23 cellular contexts compared by ENCODE assay signal in genomic region chr7:100486111-100486636, GRCh38. TPM values are rescaled to one million over a fixed set of nuclear protein-coding genes. Genes with fewer than 3 reads are reported as not detected.
DNase-seq lines count a peak whose midpoint lies in the region; ATAC-seq and TF ChIP-seq lines count a peak whose summit lies in the region.
"Had no signal": no experiment of that assay in that cellular context is flagged by ENCODE, and none has a peak within 500 bp of the region (broad histone marks: within the 10 kb centered on the region; RNA-seq: fewer than 3 reads in every experiment).

No MANE protein-coding gene starts in this region.

- H3K9me2 ChIP-seq in HCT116 (ENCODE audit: insufficient read depth) = no peaks in the 10 kb centered on the region

- no peaks in the 10 kb centered on the region for H3K79me2 ChIP-seq in HCT116 (ENCODE audit: insufficient read depth, low read length)

- H2AK5ac ChIP-seq in neuronal stem cell (ENCODE audit: low read depth, low read length) = peak overlapping the region; percentile 85

- peak overlapping the region; percentile 76 for H3K4ac ChIP-seq in neuronal stem cell (ENCODE audit: low read length)

- no peak overlapping the region for H4K8ac ChIP-seq in neuronal stem cell (ENCODE audit: low read depth, low read length)

- CTCF ChIA-PET in HCT116 (lab: Charles Lee) = no interaction called here

- no peaks in the 10 kb centered on the region for H3K9me3 ChIP-seq in HCT116 (ENCODE audit: control insufficient read depth in 1 of 2, insufficient read depth in 1 of 2, low read depth in 1 of 2, low read length in 2 of 2)
- no peaks in the 10 kb centered on the region for H3K9me3 ChIP-seq in endocrine pancreas (ENCODE audit: control insufficient read depth, low read length)
- no peaks in the 10 kb centered on the region for H3K9me3 ChIP-seq in neuronal stem cell (replicated peaks in 1 of 2; ENCODE audit: control insufficient read depth in 2 of 2, insufficient read depth in 1 of 2, low read depth in 1 of 2, low read length in 2 of 2)
- H3K9me3 ChIP-seq: BLaER1, pancreas had no signal

- peaks cover 10% of the 10 kb centered on the region for H3K79me1 ChIP-seq in neuronal stem cell (ENCODE audit: low read depth, low read length)

- BruUV-seq in HCT116 (replicated peaks; lab: Mats Ljungman, UMichigan) = no TSS peak

- H3K4me1 Mint-ChIP-seq in activated CD4-positive, alpha-beta T cell treated with anti-CD3 and anti-CD28 coated beads, Interleukin-2, amount 10 ng/mL, durations not matched to agents 24 days and 14 days = peaks cover 11% of the 10 kb centered on the region
- H3K4me1 Mint-ChIP-seq in HFFc6 (ENCODE audit: low read depth) = peaks cover 12% of the 10 kb centered on the region; the same call in 1 of the 2 replicates

- peak overlapping the region; percentile 19 for H3K4me3 Mint-ChIP-seq in activated CD4-positive, alpha-beta T cell treated with anti-CD3 and anti-CD28 coated beads, Interleukin-2, amount 10 ng/mL, durations not matched to agents 24 days and 14 days
- H3K4me3 Mint-ChIP-seq in HFFc6 = no peak overlapping the region
- H3K4me3 Mint-ChIP-seq: activated naive CD8-positive, alpha-beta T cell treated with anti-CD3 and anti-CD28 coated beads for 36 hours had no signal

- H2BK12ac ChIP-seq in neuronal stem cell (ENCODE audit: low read length) = peak overlapping the region; percentile 94

- H3K23ac ChIP-seq in neuronal stem cell (ENCODE audit: low read depth, low read length, poor library complexity) = no peak overlapping the region

- H3K27me3 ChIP-seq in HCT116 (ENCODE audit: insufficient read depth, low read length) (no peaks in the 10 kb centered on the region), endocrine pancreas (ENCODE audit: control insufficient read depth, insufficient read depth, low read length) (no peaks in the 10 kb centered on the region), neuronal stem cell (ENCODE audit: control insufficient read depth in 3 of 3, insufficient read depth in 3 of 3, low read depth in 1 of 3, low read length in 3 of 3) (no peaks in the 10 kb centered on the region), dorsolateral prefrontal cortex (no peaks in the 10 kb centered on the region)
- H3K27me3 ChIP-seq: BLaER1, pancreas had no signal

- H3K4me1 ChIP-seq in HCT116 (ENCODE audit: control insufficient read depth in 1 of 2, insufficient read depth in 2 of 2, low read length in 2 of 2) (peaks cover 14 to 48% of the 10 kb centered on the region in 2 experiments), endocrine pancreas (ENCODE audit: control insufficient read depth, insufficient read depth, low read length) (no peaks in the 10 kb centered on the region), neuronal stem cell (ENCODE audit: control insufficient read depth in 2 of 2, insufficient read depth in 1 of 2, low read depth in 1 of 2, low read length in 2 of 2) (peaks cover 43% of the 10 kb centered on the region in 2 donors)

- no CpG with 5 or more reads among the region's 5 CpGs for WGBS in neuronal stem cell (ENCODE audit: extremely low coverage in 2 of 2, insufficient read length in 2 of 2, insufficient replicate concordance in 1 of 2), 2 donors

- H3K27ac Mint-ChIP-seq in activated CD4-positive, alpha-beta T cell treated with anti-CD3 and anti-CD28 coated beads, Interleukin-2, amount 10 ng/mL, durations not matched to agents 24 days and 14 days = no peak overlapping the region
- no peak overlapping the region for H3K27ac Mint-ChIP-seq in HFFc6
- H3K27ac Mint-ChIP-seq: activated naive CD8-positive, alpha-beta T cell treated with anti-CD3 and anti-CD28 coated beads for 36 hours had no signal

- H3K9ac ChIP-seq in HCT116 (ENCODE audit: low read length) (no peak overlapping the region), endocrine pancreas (ENCODE audit: control insufficient read depth, insufficient read depth, low read length) (peak overlapping the region; percentile 24), neuronal stem cell (ENCODE audit: low read depth, low read length, poor library complexity) (peak overlapping the region; percentile 70)
- H3K9ac ChIP-seq: BLaER1 had no signal

- peak; percentile 54 for DNase-seq in activated CD4-positive, alpha-beta T cell treated with anti-CD3 and anti-CD28 coated beads, Interleukin-2, amount 10 ng/mL, durations not matched to agents 24 days and 14 days
- DNase-seq in activated CD4-positive, alpha-beta T cell treated with anti-CD3 and anti-CD28 coated beads, Interleukin-2, amount 50 U/mL, for 48 hours = no peak
- DNase-seq in HCT116 (ENCODE audit: low read depth, low spot score) (no peak), neuronal stem cell (ENCODE audit: low spot score) (no peak), dorsolateral prefrontal cortex (no peak), HFFc6 (no peak)
- DNase-seq in activated CD4-positive, alpha-beta T cell treated with anti-CD3 and anti-CD28 coated beads for 1 hour = no peak
- DNase-seq: activated naive CD8-positive, alpha-beta T cell treated with anti-CD3 and anti-CD28 coated beads for 36 hours; effector memory CD4-positive, alpha-beta T cell; KBM-7; MV-4-11; NCI-H187; right cardiac atrium; SHP77; stimulated activated CD4-positive, alpha-beta T cell treated with anti-CD3 and anti-CD28 coated beads, Interleukin-12 subunit alpha, Interleukin-12 subunit beta, amount 100 ng/mL, for 4 hours; stimulated activated CD4-positive, alpha-beta T cell treated with anti-CD3 and anti-CD28 coated beads, Interleukin-4, amount 100 ng/mL, for 4 hours; trophoblast cell had no signal

- H4K91ac ChIP-seq in neuronal stem cell (ENCODE audit: low read depth, low read length, poor library complexity) = peak overlapping the region; percentile 53

- H3K4me2 ChIP-seq in HCT116 (ENCODE audit: low read length) (peak overlapping the region; percentile 59; the same call in 1 of the 2 replicates), neuronal stem cell (ENCODE audit: insufficient read depth, low read length, poor library complexity, severe bottlenecking) (peak overlapping the region; percentile 18)

- no peak overlapping the region for H2BK120ac ChIP-seq in neuronal stem cell (ENCODE audit: low read depth, low read length)

- no peak overlapping the region for H3K14ac ChIP-seq in neuronal stem cell (ENCODE audit: low read length)

- no peak for TF ChIP-seq POLR2A in HCT116 (IDR thresholded peaks at IDR 0.05; ENCODE audit: borderline replicate concordance, extremely low read depth, insufficient read depth, insufficient read length)

- intact Hi-C loops in activated CD4-positive, alpha-beta T cell treated with anti-CD3 and anti-CD28 coated beads, Interleukin-2, amount 10 ng/mL, durations not matched to agents 24 days and 14 days (cut with micrococcal nuclease) = no loop called here
- intact Hi-C loops in HCT116 (cut with micrococcal nuclease) (no loop called here), dorsolateral prefrontal cortex (cut with DNase I) (loop anchor here (5.0 to 10.0 kb wide), 2 partner anchors 56 to 369 kb away; partner anchors contain the start of gene SLC12A9 (in 1 of the 2))

- no peaks in the 10 kb centered on the region for H4K20me1 ChIP-seq in HCT116 (ENCODE audit: insufficient read depth)
- H4K20me1 ChIP-seq: BLaER1 had no signal

- no peak for TF ChIP-seq RAD21 in HCT116 (IDR thresholded peaks at IDR 0.05; ENCODE audit: low read depth)

- no peaks in the 10 kb centered on the region for H3K36me3 ChIP-seq in HCT116 (ENCODE audit: control insufficient read depth in 1 of 2, insufficient read depth in 2 of 2, low read length in 2 of 2)
- no peaks in the 10 kb centered on the region for H3K36me3 ChIP-seq in endocrine pancreas (ENCODE audit: control insufficient read depth, insufficient read depth, low read length)
- H3K36me3 ChIP-seq in neuronal stem cell (replicated peaks in 1 of 2; ENCODE audit: control insufficient read depth in 2 of 2, insufficient read depth in 2 of 2, low read length in 2 of 2) = peaks cover 0 to 4% of the 10 kb centered on the region in 2 donors
- H3K36me3 ChIP-seq: BLaER1, pancreas had no signal

- H2BK5ac ChIP-seq in neuronal stem cell (ENCODE audit: low read length) = peak overlapping the region; percentile 90

- H2BK15ac ChIP-seq in neuronal stem cell (ENCODE audit: low read length) = peak overlapping the region; percentile 94

- no peak for TF ChIP-seq CTCF in HCT116 (IDR thresholded peaks at IDR 0.05 in 2 of 3, conservative IDR thresholded peaks at IDR 0.05 in 1 of 3; ENCODE audit: borderline replicate concordance in 1 of 3, insufficient read depth in 1 of 3, low read depth in 2 of 3, low read length in 2 of 3)
- TF ChIP-seq CTCF in dorsolateral prefrontal cortex (IDR thresholded peaks at IDR 0.05 in 54 of 56, conservative IDR thresholded peaks at IDR 0.05 in 2 of 56; ENCODE audit: low read depth in 1 of 56, partially characterized antibody in 56 of 56) = no peak
- TF ChIP-seq CTCF in HFFc6 (IDR thresholded peaks at IDR 0.05) = no peak

- H3K27me3 Mint-ChIP-seq in activated CD4-positive, alpha-beta T cell treated with anti-CD3 and anti-CD28 coated beads, Interleukin-2, amount 10 ng/mL, durations not matched to agents 24 days and 14 days = peaks cover 2% of the 10 kb centered on the region
- H3K27me3 Mint-ChIP-seq in HFFc6 (ENCODE audit: insufficient read depth) = peaks cover 2% of the 10 kb centered on the region
- H3K27me3 Mint-ChIP-seq: activated naive CD8-positive, alpha-beta T cell treated with anti-CD3 and anti-CD28 coated beads for 36 hours had no signal

- RAD21 ChIA-PET in HCT116 (lab: Charles Lee; ENCODE audit: low non-redundant PET in 1 of 2, low total read pairs in 2 of 2, uncharacterized antibody in 2 of 2, unreplicated experiment in 2 of 2) = no interaction called here

- POLR2A ChIA-PET in HCT116 (lab: Charles Lee) = no interaction called here

- ATAC-seq in HCT116 = no peak
- ATAC-seq: pancreas, right cardiac atrium had no signal

- H2AFZ ChIP-seq in HCT116 (ENCODE audit: low read depth, low read length, poor library complexity, severe bottlenecking) (no peak overlapping the region), neuronal stem cell (ENCODE audit: low read length) (no peak overlapping the region)

- H3K27ac ChIP-seq in HCT116 (ENCODE audit: low read depth, low read length) = peak overlapping the region; percentile 49; the same call in 1 of the 2 replicates
- no peak overlapping the region for H3K27ac ChIP-seq in neuronal stem cell (replicated peaks; ENCODE audit: low read length)
- H3K27ac ChIP-seq in dorsolateral prefrontal cortex = peak overlapping the region in 17 of 59 donors; percentile 7 to 87 (median 65)
- H3K27ac ChIP-seq: BLaER1, pancreas had no signal

- no peaks in the 10 kb centered on the region for H3K36me3 Mint-ChIP-seq in activated CD4-positive, alpha-beta T cell treated with anti-CD3 and anti-CD28 coated beads, Interleukin-2, amount 10 ng/mL, durations not matched to agents 24 days and 14 days (ENCODE audit: low read depth)
- no peaks in the 10 kb centered on the region for H3K36me3 Mint-ChIP-seq in HFFc6 (ENCODE audit: low read depth)
- H3K36me3 Mint-ChIP-seq: activated naive CD8-positive, alpha-beta T cell treated with anti-CD3 and anti-CD28 coated beads for 36 hours had no signal

- no peak overlapping the region for H3K4me3 ChIP-seq in HCT116 (replicated peaks in 1 of 2; ENCODE audit: low read depth in 1 of 2, low read length in 2 of 2)
- no peak overlapping the region for H3K4me3 ChIP-seq in endocrine pancreas (ENCODE audit: control insufficient read depth, insufficient read depth, low read length)
- H3K4me3 ChIP-seq in neuronal stem cell (ENCODE audit: low read length in 2 of 2) = no peak overlapping the region
- H3K4me3 ChIP-seq in dorsolateral prefrontal cortex = peak overlapping the region in 18 of 59 donors; percentile 2 to 74 (median 65)
- H3K4me3 ChIP-seq: BLaER1, lung, pancreas had no signal

- no peaks in the 10 kb centered on the region for H3K9me3 Mint-ChIP-seq in activated CD4-positive, alpha-beta T cell treated with anti-CD3 and anti-CD28 coated beads, Interleukin-2, amount 10 ng/mL, durations not matched to agents 24 days and 14 days
- H3K9me3 Mint-ChIP-seq in HFFc6 = no peaks in the 10 kb centered on the region
- H3K9me3 Mint-ChIP-seq: activated naive CD8-positive, alpha-beta T cell treated with anti-CD3 and anti-CD28 coated beads for 36 hours had no signal

- peak overlapping the region; percentile 80 for H3K18ac ChIP-seq in neuronal stem cell (ENCODE audit: low read length)

RNA-seq across cellular contexts. Expression of gene NYAP1, which starts 2.4 kb away (rescaled TPM):
- 0.17 and 0.49 TPM in 2 replicates for total RNA-seq in activated CD4-positive, alpha-beta T cell treated with anti-CD3 and anti-CD28 coated beads, Interleukin-2, amount 10 ng/mL, durations not matched to agents 24 days and 14 days
- total RNA-seq in HCT116 (2021; ENCODE audit: unreplicated experiment) (6.7 TPM), dorsolateral prefrontal cortex (10 to 100 TPM; 19.9 to 89.5 (median 61.4) TPM)
- polyA plus RNA-seq in HCT116 (2012) = 4.7 and 5.0 TPM in 2 replicates
- 4.4 TPM for polyA plus RNA-seq in neuronal stem cell (2013, experiment 1 of 2)
- 4.5 TPM for polyA plus RNA-seq in neuronal stem cell (2013, experiment 2 of 2)
- total RNA-seq in HFFc6 (2021; fragmentation: NEBNext Ultra II Directional; extraction: Animal tissue kit (Norgen Biotek cat#: 25700)) = under 1 TPM; 0.50 to 0.99 (median 0.86) TPM
- total RNA-seq: A172 had no signal

RNA-seq across cellular contexts. Expression of gene TSC22D4, which starts 7.2 kb away (rescaled TPM):
- total RNA-seq in activated CD4-positive, alpha-beta T cell treated with anti-CD3 and anti-CD28 coated beads, Interleukin-2, amount 10 ng/mL, durations not matched to agents 24 days and 14 days = 113 and 121 TPM in 2 replicates
- total RNA-seq in HCT116 (2021; ENCODE audit: unreplicated experiment) (36.9 TPM), dorsolateral prefrontal cortex (100 to 1,000 TPM; 142 to 595 (median 270) TPM)
- 24.9 and 27.4 TPM in 2 replicates for polyA plus RNA-seq in HCT116 (2012)
- polyA plus RNA-seq in neuronal stem cell (2013, experiment 1 of 2) = 17.3 TPM
- 16.1 TPM for polyA plus RNA-seq in neuronal stem cell (2013, experiment 2 of 2)
- 10 to 100 TPM; 50.6 to 54.5 (median 51.7) TPM for total RNA-seq in HFFc6 (2021; fragmentation: NEBNext Ultra II Directional; extraction: Animal tissue kit (Norgen Biotek cat#: 25700))

RNA-seq across cellular contexts. Expression of gene SPACDR, which starts 22.1 kb away (rescaled TPM):
- 2.7 and 2.9 TPM in 2 replicates for total RNA-seq in activated CD4-positive, alpha-beta T cell treated with anti-CD3 and anti-CD28 coated beads, Interleukin-2, amount 10 ng/mL, durations not matched to agents 24 days and 14 days
- total RNA-seq in HCT116 (2021; ENCODE audit: unreplicated experiment) (1.7 TPM), dorsolateral prefrontal cortex (10 to 100 TPM in 34 of 120 experiments, 1 to 10 TPM in 85, not detected in 1; 1.4 to 43.4 (median 7.0) TPM)
- 1.1 TPM in 2 replicates for polyA plus RNA-seq in HCT116 (2012)
- 1.6 TPM for polyA plus RNA-seq in neuronal stem cell (2013, experiment 1 of 2)
- 1.2 TPM for polyA plus RNA-seq in neuronal stem cell (2013, experiment 2 of 2)
- 1 to 10 TPM in 3 of 6 experiments, under 1 TPM in 3; 0.66 to 1.6 (median 1.0) TPM for total RNA-seq in HFFc6 (2021; fragmentation: NEBNext Ultra II Directional; extraction: Animal tissue kit (Norgen Biotek cat#: 25700))
- total RNA-seq: kidney epithelial cell had no signal

RNA-seq across cellular contexts. Expression of gene PPP1R35, which starts 49.9 kb away (rescaled TPM):
- 52.8 and 59.9 TPM in 2 replicates for total RNA-seq in activated CD4-positive, alpha-beta T cell treated with anti-CD3 and anti-CD28 coated beads, Interleukin-2, amount 10 ng/mL, durations not matched to agents 24 days and 14 days
- total RNA-seq in HCT116 (2021; ENCODE audit: unreplicated experiment) = 68.7 TPM
- 59.9 and 65.2 TPM in 2 replicates for polyA plus RNA-seq in HCT116 (2012)
- 72.3 TPM for polyA plus RNA-seq in neuronal stem cell (2013, experiment 1 of 2)
- 69.0 TPM for polyA plus RNA-seq in neuronal stem cell (2013, experiment 2 of 2)
- total RNA-seq in dorsolateral prefrontal cortex = 10 to 100 TPM in 117 of 120 experiments, 1 to 10 TPM in 3; 6.8 to 26.4 (median 17.4) TPM
- total RNA-seq in HFFc6 (2021; fragmentation: NEBNext Ultra II Directional; extraction: Animal tissue kit (Norgen Biotek cat#: 25700)) = 10 to 100 TPM; 22.9 to 33.6 (median 26.5) TPM

RNA-seq across cellular contexts. Expression of gene AGFG2, which starts 52.8 kb away (rescaled TPM):
- total RNA-seq in activated CD4-positive, alpha-beta T cell treated with anti-CD3 and anti-CD28 coated beads, Interleukin-2, amount 10 ng/mL, durations not matched to agents 24 days and 14 days = 112 and 114 TPM in 2 replicates
- total RNA-seq in HCT116 (2021; ENCODE audit: unreplicated experiment) (14.0 TPM), dorsolateral prefrontal cortex (100 to 1,000 TPM in 1 of 120 experiments, 10 to 100 TPM in 119; 26.9 to 118 (median 44.7) TPM)
- 7.8 and 9.2 TPM in 2 replicates for polyA plus RNA-seq in HCT116 (2012)
- 3.2 TPM for polyA plus RNA-seq in neuronal stem cell (2013, experiment 1 of 2)
- 4.6 TPM for polyA plus RNA-seq in neuronal stem cell (2013, experiment 2 of 2)
- 10 to 100 TPM; 14.4 to 21.4 (median 18.9) TPM for total RNA-seq in HFFc6 (2021; fragmentation: NEBNext Ultra II Directional; extraction: Animal tissue kit (Norgen Biotek cat#: 25700))

Comparison
In these comparisons a context has a peak if more than half of its experiments do, and no peak if none do; other contexts are left out.
1. intact Hi-C loops: an anchor here in dorsolateral prefrontal cortex (5.0 to 10.0 kb wide); none called in activated CD4-positive, alpha-beta T cell treated with anti-CD3 and anti-CD28 coated beads, Interleukin-2, amount 10 ng/mL, durations not matched to agents 24 days and 14 days and HCT116.